ENCODE assay signal across 14 cellular contexts in the genomic region with DNA sequence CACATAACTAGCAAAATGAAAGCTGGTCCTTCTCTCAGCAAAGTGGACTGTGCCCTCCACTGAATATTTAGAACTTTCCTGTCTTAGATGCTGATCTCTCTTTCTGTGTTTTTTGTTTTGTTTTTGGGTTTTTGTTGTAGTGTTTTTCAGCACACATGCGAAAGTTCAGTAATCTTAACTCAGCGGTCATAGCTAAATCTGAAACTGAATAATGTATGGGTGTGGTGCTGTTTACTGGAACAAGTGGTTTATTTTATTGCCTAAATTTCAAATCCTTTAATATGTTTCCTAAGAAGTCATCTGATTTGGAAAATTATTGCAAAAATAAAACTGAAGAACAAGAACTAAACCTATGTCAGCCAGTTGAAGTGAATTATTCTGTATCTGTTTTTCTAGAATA.
DNase-seq lines count a peak whose midpoint lies in the region; ATAC-seq and TF ChIP-seq lines count a peak whose summit lies in the region.
"Had no signal": no experiment of that assay in that cellular context is flagged by ENCODE, and none has a peak within 500 bp of the region (broad histone marks: within the 10 kb centered on the region; RNA-seq: fewer than 3 reads in every experiment).

No MANE protein-coding gene starts in this region.

- no peak overlapping the region for H3K4me3 ChIP-seq in esophagus squamous epithelium
- H3K4me3 ChIP-seq in mucosa of descending colon = no peak overlapping the region
- H3K4me3 ChIP-seq in suprapubic skin = no peak overlapping the region

- TF ChIP-seq CTCF in VCaP (conservative IDR thresholded peaks at IDR 0.05) (no peak), esophagus squamous epithelium (IDR thresholded peaks at IDR 0.05) (no peak), mucosa of descending colon (IDR thresholded peaks at IDR 0.05) (no peak), suprapubic skin (IDR thresholded peaks at IDR 0.05) (no peak)

- TF ChIP-seq POLR2A in esophagus squamous epithelium (IDR thresholded peaks at IDR 0.05) = no peak
- TF ChIP-seq POLR2A in suprapubic skin (IDR thresholded peaks at IDR 0.05) = no peak

- ATAC-seq in mucosa of descending colon (peak; percentile 24), GM21786 (IDR thresholded peaks at IDR 0.05; ENCODE audit: unreplicated experiment) (no peak), HG03469 (IDR thresholded peaks at IDR 0.05; ENCODE audit: unreplicated experiment) (no peak)

- H3K9me3 ChIP-seq in esophagus squamous epithelium (no peaks in the 10 kb centered on the region), mucosa of descending colon (no peaks in the 10 kb centered on the region), suprapubic skin (no peaks in the 10 kb centered on the region)
- H3K9me3 ChIP-seq: Caco-2 had no signal

- no peak for TF ChIP-seq EP300 in suprapubic skin (IDR thresholded peaks at IDR 0.05)

- peaks cover 14 to 49% (median 19%) of the 10 kb centered on the region in 3 donors for H3K4me1 ChIP-seq in esophagus squamous epithelium
- H3K4me1 ChIP-seq in mucosa of descending colon (ENCODE audit: low read depth) = peaks cover 5% of the 10 kb centered on the region
- H3K4me1 ChIP-seq in suprapubic skin = peaks cover 47% of the 10 kb centered on the region
- H3K4me1 ChIP-seq: Caco-2 had no signal

- H3K27me3 ChIP-seq in esophagus squamous epithelium = no peaks in the 10 kb centered on the region
- no peaks in the 10 kb centered on the region for H3K27me3 ChIP-seq in suprapubic skin

- 74 to 86% methylated on average over 2 of the region's 2 CpGs for WGBS in esophagus squamous epithelium, 2 donors
- WGBS in suprapubic skin = 43% methylated on average over 2 of the region's 2 CpGs

- intact Hi-C loops in esophagus squamous epithelium (cut with DNase I) (no loop called here), mucosa of descending colon (cut with DNase I, micrococcal nuclease) (no loop called here)

- H3K36me3 ChIP-seq in esophagus squamous epithelium = no peaks in the 10 kb centered on the region
- H3K36me3 ChIP-seq in mucosa of descending colon (ENCODE audit: low read depth) = no peaks in the 10 kb centered on the region
- no peaks in the 10 kb centered on the region for H3K36me3 ChIP-seq in suprapubic skin

- no peak for DNase-seq in esophagus squamous epithelium (lab: John Stamatoyannopoulos, UW)
- DNase-seq in mucosa of descending colon = no peak
- DNase-seq in suprapubic skin (ENCODE audit: low spot score in 2 of 2) = no peak
- DNase-seq in effector CD4-positive, alpha-beta T cell = no peak
- DNase-seq: AML-193, Caco-2, Kasumi-1, NCI-H1105 treated with DMSO at 0.1 percent for 48 hours, NCI-H1694 treated with DMSO at 0.1 percent for 48 hours, NCI-H226, SHP77 treated with DMSO at 0.1 percent for 48 hours had no signal

- H3K27ac ChIP-seq in VCaP (peak overlapping the region; percentile 44; the same call in 1 of the 2 replicates), esophagus squamous epithelium (peak overlapping the region in 3 of 4 donors; percentile 23 to 78 (median 67)), suprapubic skin (peak overlapping the region; percentile 84)
